ENCODE assay signal across 29 cellular contexts in the genomic region with DNA sequence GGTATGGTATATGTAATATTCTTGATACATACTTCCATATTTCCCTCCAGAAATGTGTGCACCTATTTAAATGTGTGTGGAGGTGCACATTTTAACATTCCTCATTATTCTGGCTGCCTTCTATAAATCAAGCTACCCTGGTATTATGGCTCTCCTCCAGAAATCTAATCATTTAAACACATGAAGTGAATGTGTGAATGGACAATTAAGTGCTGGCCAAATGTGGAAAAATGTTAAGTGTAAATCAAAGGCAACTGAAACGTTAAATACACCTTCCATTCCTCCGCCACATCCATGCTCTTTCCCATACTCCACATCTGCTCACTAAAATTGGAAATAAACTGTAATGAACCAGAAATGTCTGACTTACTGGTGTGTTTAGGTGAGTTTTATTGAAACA. TPM values are rescaled to one million over a fixed set of nuclear protein-coding genes. Genes with fewer than 3 reads are reported as not detected.
"Had no signal": no experiment of that assay in that cellular context is flagged by ENCODE, and none has a peak within 500 bp of the region (broad histone marks: within the 10 kb centered on the region; RNA-seq: fewer than 3 reads in every experiment).

No MANE protein-coding gene starts in this region.

- H3K27ac ChIP-seq: colonic mucosa, coronary artery, dorsolateral prefrontal cortex, epithelial cell of prostate, esophagus muscularis mucosa, esophagus squamous epithelium, foreskin keratinocyte, gastrocnemius medialis, gastroesophageal sphincter, heart left ventricle, heart right ventricle had no signal

- FAIRE-seq: endothelial cell of umbilical vein had no signal

- H3K4me3 Mint-ChIP-seq: dendritic cell treated with granulocyte-macrophage colony-stimulating factor and Interleukin-4, amounts not matched to agents 40 ng/mL and 50 ng/mL, for 4 days; effector memory CD8-positive, alpha-beta T cell; endodermal cell had no signal

- H3K4me3 ChIP-seq: colonic mucosa, coronary artery, dorsolateral prefrontal cortex, esophagus muscularis mucosa, esophagus squamous epithelium, gastrocnemius medialis, gastroesophageal sphincter, heart left ventricle, heart right ventricle had no signal

- H3K9me3 ChIP-seq: colonic mucosa, esophagus squamous epithelium, gastrocnemius medialis had no signal

- H3K36me3 ChIP-seq: colonic mucosa, esophagus muscularis mucosa, esophagus squamous epithelium, gastrocnemius medialis, gastroesophageal sphincter, heart left ventricle, heart right ventricle had no signal

- DNase-seq: colonic mucosa; cortex of kidney; dermis blood vessel endothelial cell; dorsolateral prefrontal cortex; effector CD4-positive, alpha-beta T cell; effector CD8-positive, alpha-beta T cell; effector memory CD4-positive, alpha-beta T cell; effector memory CD8-positive, alpha-beta T cell; endodermal cell; erythroblast; esophagus squamous epithelium; foreskin fibroblast; foreskin keratinocyte; foreskin melanocyte; gastrocnemius medialis; glutamatergic neuron; head of caudate nucleus; heart left ventricle; heart right ventricle had no signal

- H3K4me1 Mint-ChIP-seq: endodermal cell had no signal

- H3K27me3 Mint-ChIP-seq: dendritic cell treated with granulocyte-macrophage colony-stimulating factor and Interleukin-4, amounts not matched to agents 40 ng/mL and 50 ng/mL, for 4 days had no signal

- ATAC-seq: effector memory CD8-positive, alpha-beta T cell; esophagus mucosa; foreskin keratinocyte; gastrocnemius medialis; gastroesophageal sphincter; heart left ventricle; heart right ventricle had no signal

- H3K27ac Mint-ChIP-seq: dendritic cell treated with granulocyte-macrophage colony-stimulating factor and Interleukin-4, amounts not matched to agents 40 ng/mL and 50 ng/mL, for 4 days; effector memory CD8-positive, alpha-beta T cell; endodermal cell had no signal

- H3K4me1 ChIP-seq: colonic mucosa, esophagus muscularis mucosa, esophagus squamous epithelium, foreskin keratinocyte, gastrocnemius medialis, gastroesophageal sphincter, heart left ventricle, heart right ventricle had no signal

- H3K9me3 Mint-ChIP-seq: dendritic cell treated with granulocyte-macrophage colony-stimulating factor and Interleukin-4, amounts not matched to agents 40 ng/mL and 50 ng/mL, for 4 days; effector memory CD8-positive, alpha-beta T cell; endodermal cell had no signal

- H3K27me3 ChIP-seq: colonic mucosa, esophagus muscularis mucosa, esophagus squamous epithelium, foreskin keratinocyte, gastrocnemius medialis, heart left ventricle, heart right ventricle had no signal

RNA-seq across cellular contexts. Expression of gene ESR1, which starts 24.9 kb away (rescaled TPM):
- total RNA-seq: dermis blood vessel endothelial cell, dermis microvascular lymphatic vessel endothelial cell, endodermal cell, endothelial cell of umbilical vein, epithelial cell of proximal tubule, glomerular endothelial cell had no signal
